In genomic region chr16:59783191-59783590, GRCh38 we compare ENCODE assay signal across 2 cellular contexts.
TF ChIP-seq lines count a peak whose summit lies in the region.

No MANE protein-coding gene starts in this region.

TF ChIP-seq in IMR-90, 13 proteins besides CTCF, POLR2A, EP300 and RAD21 (continued from another document):
- no peak for TF ChIP-seq USF2 (IDR thresholded peaks at IDR 0.05; ENCODE audit: low read depth, low read length)
- no peak for TF ChIP-seq RFX5 (IDR thresholded peaks at IDR 0.05; ENCODE audit: low read depth, low read length)
- TF ChIP-seq BHLHE40 (IDR thresholded peaks at IDR 0.05; ENCODE audit: low read depth, low read length): no peak
- no peak for TF ChIP-seq MAFK (IDR thresholded peaks at IDR 0.05; ENCODE audit: low read depth, low read length)
- no peak for TF ChIP-seq CEBPB (IDR thresholded peaks at IDR 0.05; ENCODE audit: low read depth, low read length)
- TF ChIP-seq ELK1 (IDR thresholded peaks at IDR 0.05; ENCODE audit: borderline replicate concordance, low read depth, low read length): no peak
- no peak for TF ChIP-seq FOS (IDR thresholded peaks at IDR 0.05; ENCODE audit: low read depth, low read length)
- TF ChIP-seq SMC3 (IDR thresholded peaks at IDR 0.05; ENCODE audit: low read depth, low read length): no peak
- no peak for TF ChIP-seq MXI1 (IDR thresholded peaks at IDR 0.05; ENCODE audit: borderline replicate concordance, low read depth, low read length)

TF ChIP-seq in HepG2, 621 proteins besides CTCF, POLR2A, EP300 and RAD21 (continued from another document):
- TF ChIP-seq KDM1A (CRISPR knock-in tag; IDR thresholded peaks at IDR 0.05) (no peak), ZNF224 (CRISPR knock-in tag; IDR thresholded peaks at IDR 0.05) (no peak), ZNF546 (CRISPR knock-in tag; conservative IDR thresholded peaks at IDR 0.05) (no peak), USF2 (IDR thresholded peaks at IDR 0.05; ENCODE audit: low read depth, low read length) (no peak), USF2 (CRISPR knock-in tag; IDR thresholded peaks at IDR 0.05; ENCODE audit: borderline replicate concordance) (no peak), TEF (CRISPR knock-in tag; IDR thresholded peaks at IDR 0.05) (no peak), HDAC6 (IDR thresholded peaks at IDR 0.05; ENCODE audit: low read depth, low read length) (no peak), ZNF44 (CRISPR knock-in tag; IDR thresholded peaks at IDR 0.05) (no peak), RORA (CRISPR knock-in tag; IDR thresholded peaks at IDR 0.05) (no peak), SRSF1 (optimal IDR thresholded peaks at IDR 0.05; ENCODE audit: low read depth, low read length) (no peak), FOXC1 (CRISPR knock-in tag; IDR thresholded peaks at IDR 0.05; ENCODE audit: borderline replicate concordance) (no peak), DRAP1 (CRISPR knock-in tag; IDR thresholded peaks at IDR 0.05) (no peak), BATF2 (CRISPR knock-in tag; IDR thresholded peaks at IDR 0.05) (no peak)
